In the genomic region with DNA sequence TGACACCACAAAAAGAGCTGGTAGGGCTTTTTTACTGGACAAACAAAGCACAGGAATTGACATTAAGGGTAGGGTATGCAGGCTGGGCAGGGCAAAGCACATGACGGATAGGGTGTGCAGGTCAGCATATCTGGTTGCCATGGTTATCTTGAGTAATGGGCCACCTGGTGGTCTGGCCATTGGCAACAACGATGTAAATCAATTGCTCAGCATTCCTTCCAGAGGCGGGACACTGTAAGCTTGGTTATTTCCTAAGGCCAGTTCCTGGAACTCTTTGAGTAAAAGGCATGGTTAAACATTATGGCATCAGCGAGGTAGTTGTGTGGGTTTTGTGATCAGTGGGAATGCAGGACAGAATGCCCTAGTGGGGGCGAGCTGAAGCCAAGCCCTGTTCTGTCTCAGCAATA, we compare ENCODE assay signal across 14 cellular contexts.
DNase-seq lines count a peak whose midpoint lies in the region; ATAC-seq and TF ChIP-seq lines count a peak whose summit lies in the region.
"Had no signal": no experiment of that assay in that cellular context is flagged by ENCODE, and none has a peak within 500 bp of the region (broad histone marks: within the 10 kb centered on the region; RNA-seq: fewer than 3 reads in every experiment).

No MANE protein-coding gene starts in this region.

- no peak for TF ChIP-seq CTCF in HCT116 (IDR thresholded peaks at IDR 0.05 in 2 of 3, conservative IDR thresholded peaks at IDR 0.05 in 1 of 3; ENCODE audit: borderline replicate concordance in 1 of 3, insufficient read depth in 1 of 3, low read depth in 2 of 3, low read length in 2 of 3)
- TF ChIP-seq CTCF in osteocyte (IDR thresholded peaks at IDR 0.05) = peak; percentile 33

- H3K4me2 ChIP-seq in HCT116 (ENCODE audit: low read length) = no peak overlapping the region

- H3K27ac Mint-ChIP-seq in osteocyte (ENCODE audit: unreplicated experiment) = peak overlapping the region; percentile 95
- H3K27ac Mint-ChIP-seq in CD4-positive, alpha-beta memory T cell = no peak overlapping the region
- H3K27ac Mint-ChIP-seq: CD4-positive, CD25-positive, alpha-beta regulatory T cell; naive B cell had no signal

- H3K36me3 Mint-ChIP-seq in osteocyte (ENCODE audit: unreplicated experiment) = no peaks in the 10 kb centered on the region
- H3K36me3 Mint-ChIP-seq in CD4-positive, alpha-beta memory T cell = no peaks in the 10 kb centered on the region
- H3K36me3 Mint-ChIP-seq: CD4-positive, CD25-positive, alpha-beta regulatory T cell; naive B cell had no signal

- no peak for TF ChIP-seq RAD21 in HCT116 (IDR thresholded peaks at IDR 0.05; ENCODE audit: low read depth)

- no peaks in the 10 kb centered on the region for H3K79me2 ChIP-seq in HCT116 (ENCODE audit: insufficient read depth, low read length)

- H3K4me3 ChIP-seq in HCT116 (replicated peaks in 1 of 2; ENCODE audit: low read depth in 1 of 2, low read length in 2 of 2) = no peak overlapping the region
- no peak overlapping the region for H3K4me3 ChIP-seq in adipocyte (ENCODE audit: low read length)
- no peak overlapping the region for H3K4me3 ChIP-seq in CD4-positive, alpha-beta memory T cell (ENCODE audit: low read length in 2 of 2)
- H3K4me3 ChIP-seq: heart left ventricle had no signal

- no peak overlapping the region for H3K27ac ChIP-seq in HCT116 (ENCODE audit: low read depth, low read length)
- no peak overlapping the region for H3K27ac ChIP-seq in CD4-positive, alpha-beta memory T cell (ENCODE audit: low read depth, low read length)
- H3K27ac ChIP-seq: heart left ventricle had no signal

- H3K4me3 Mint-ChIP-seq in osteocyte (ENCODE audit: unreplicated experiment) = peak overlapping the region; percentile 14
- H3K4me3 Mint-ChIP-seq in CD4-positive, alpha-beta memory T cell = no peak overlapping the region
- H3K4me3 Mint-ChIP-seq: CD4-positive, CD25-positive, alpha-beta regulatory T cell; naive B cell had no signal

- H3K9me2 ChIP-seq in HCT116 (ENCODE audit: insufficient read depth) = no peaks in the 10 kb centered on the region

- H3K9ac ChIP-seq in HCT116 (ENCODE audit: low read length) (no peak overlapping the region), adipocyte (ENCODE audit: low read length) (no peak overlapping the region)

- ATAC-seq in HCT116 (peak; percentile 25; the same call in 1 of the 2 replicates), GM18909 (IDR thresholded peaks at IDR 0.05; ENCODE audit: poor library complexity, unreplicated experiment) (no peak)

- H3K27me3 ChIP-seq in HCT116 (ENCODE audit: insufficient read depth, low read length) (no peaks in the 10 kb centered on the region), adipocyte (replicated peaks; ENCODE audit: control insufficient read depth, insufficient read depth, low read length) (no peaks in the 10 kb centered on the region)
- H3K27me3 ChIP-seq in CD4-positive, alpha-beta memory T cell (ENCODE audit: insufficient read depth, low read length) = no peaks in the 10 kb centered on the region
- H3K27me3 ChIP-seq: heart left ventricle had no signal

- H2AFZ ChIP-seq in HCT116 (ENCODE audit: low read depth, low read length, poor library complexity, severe bottlenecking) = no peak overlapping the region

- H3K4me1 Mint-ChIP-seq in osteocyte (ENCODE audit: unreplicated experiment) = peaks cover 64% of the 10 kb centered on the region
- peaks cover 0 to 2% (median 0%) of the 10 kb centered on the region in 4 donors for H3K4me1 Mint-ChIP-seq in CD4-positive, alpha-beta memory T cell
- H3K4me1 Mint-ChIP-seq: CD4-positive, CD25-positive, alpha-beta regulatory T cell; naive B cell had no signal

- intact Hi-C loops in HCT116 (cut with micrococcal nuclease) = no loop called here
- intact Hi-C loops in CD4-positive, alpha-beta memory T cell (cut with micrococcal nuclease) = no loop called here

- CTCF ChIA-PET in HCT116 (lab: Charles Lee) = no interaction called here
- CTCF ChIA-PET in CD4-positive, alpha-beta memory T cell (lab: Charles Lee; ENCODE audit: partially characterized antibody) = no interaction called here

- POLR2A ChIA-PET in HCT116 (lab: Charles Lee) = no interaction called here
- POLR2A ChIA-PET in CD4-positive, alpha-beta memory T cell (lab: Charles Lee; ENCODE audit: partially characterized antibody) = no interaction called here

- H3K36me3 ChIP-seq in HCT116 (ENCODE audit: control insufficient read depth in 1 of 2, insufficient read depth in 2 of 2, low read length in 2 of 2) = no peaks in the 10 kb centered on the region
- no peaks in the 10 kb centered on the region for H3K36me3 ChIP-seq in adipocyte (ENCODE audit: control insufficient read depth, insufficient read depth, low read length, severe bottlenecking)
- no peaks in the 10 kb centered on the region for H3K36me3 ChIP-seq in CD4-positive, alpha-beta memory T cell (ENCODE audit: insufficient read depth, low read length)
- H3K36me3 ChIP-seq: heart left ventricle had no signal

- peaks cover 0 to 3% of the 10 kb centered on the region in 2 experiments; a peak in 2 of 4 replicates for H3K4me1 ChIP-seq in HCT116 (ENCODE audit: control insufficient read depth in 1 of 2, insufficient read depth in 2 of 2, low read length in 2 of 2)
- H3K4me1 ChIP-seq in adipocyte (ENCODE audit: control insufficient read depth, insufficient read depth, low read length) = peaks cover 26% of the 10 kb centered on the region
- H3K4me1 ChIP-seq in CD4-positive, alpha-beta memory T cell (ENCODE audit: insufficient read depth, low read length) = no peaks in the 10 kb centered on the region

- RAD21 ChIA-PET in HCT116 (lab: Charles Lee; ENCODE audit: low non-redundant PET in 1 of 2, low total read pairs in 2 of 2, uncharacterized antibody in 2 of 2, unreplicated experiment in 2 of 2) = no interaction called here

- no peaks in the 10 kb centered on the region for H3K9me3 ChIP-seq in HCT116 (ENCODE audit: control insufficient read depth in 1 of 2, insufficient read depth in 1 of 2, low read depth in 1 of 2, low read length in 2 of 2)
- H3K9me3 ChIP-seq in adipocyte (ENCODE audit: control insufficient read depth, low read length) = no peaks in the 10 kb centered on the region
- H3K9me3 ChIP-seq in CD4-positive, alpha-beta memory T cell (ENCODE audit: control insufficient read depth in 1 of 2, low read length in 2 of 2) = no peaks in the 10 kb centered on the region

- no peak for TF ChIP-seq POLR2A in HCT116 (IDR thresholded peaks at IDR 0.05; ENCODE audit: borderline replicate concordance, extremely low read depth, insufficient read depth, insufficient read length)

- no TSS peak for BruUV-seq in HCT116 (replicated peaks; lab: Mats Ljungman, UMichigan)

- H3K27me3 Mint-ChIP-seq in osteocyte (ENCODE audit: unreplicated experiment) = no peaks in the 10 kb centered on the region
- H3K27me3 Mint-ChIP-seq in CD4-positive, alpha-beta memory T cell = no peaks in the 10 kb centered on the region
- H3K27me3 Mint-ChIP-seq: CD4-positive, CD25-positive, alpha-beta regulatory T cell; naive B cell had no signal

- no peaks in the 10 kb centered on the region for H3K9me3 Mint-ChIP-seq in osteocyte (ENCODE audit: unreplicated experiment)
- H3K9me3 Mint-ChIP-seq in CD4-positive, alpha-beta memory T cell = peaks cover 0 to 6% (median 0%) of the 10 kb centered on the region in 8 donors

- H4K20me1 ChIP-seq in HCT116 (ENCODE audit: insufficient read depth) = no peaks in the 10 kb centered on the region

- peak; percentile 6 for DNase-seq in HCT116 (ENCODE audit: low read depth, low spot score)
- DNase-seq in adipocyte (ENCODE audit: low read depth) = peak; percentile 81
- peak; percentile 63 for DNase-seq in iPS DF 19.7 (ENCODE audit: low read depth, low spot score)
- DNase-seq in osteocyte (ENCODE audit: extremely low spot score, unreplicated experiment) = no peak
- DNase-seq in activated T-cell treated with anti-CD3 and anti-CD28 coated beads, Interleukin-2, amount 50 U/mL, for 1 hour = no peak
- no peak for DNase-seq in stimulated activated CD4-positive, alpha-beta T cell treated with anti-CD3 and anti-CD28 coated beads, Interleukin-15, amount 100 ng/mL, for 24 hours
- DNase-seq in CD4-positive, alpha-beta memory T cell = no peak
- DNase-seq: activated T-cell treated with anti-CD3 and anti-CD28 coated beads, Interleukin-2, amount 50 U/mL, for 48 hours; CD4-positive, CD25-positive, alpha-beta regulatory T cell; heart left ventricle; naive B cell; NCI-H1930; stimulated activated CD4-positive, alpha-beta T cell treated with anti-CD3 and anti-CD28 coated beads, Interleukin-2, amount 100 ng/mL, for 48 hours had no signal

TF ChIP-seq in HCT116, 20 proteins besides CTCF, POLR2A, EP300 and RAD21:
- TF ChIP-seq TCF7L2 (IDR thresholded peaks at IDR 0.05; ENCODE audit: borderline replicate concordance, extremely low read depth, insufficient read depth, insufficient read length) = no peak
- TF ChIP-seq EZH2 (IDR thresholded peaks at IDR 0.05) = no peak
- no peak for TF ChIP-seq JUND (IDR thresholded peaks at IDR 0.05)
- TF ChIP-seq POLR2AphosphoS5 (IDR thresholded peaks at IDR 0.05; ENCODE audit: low read depth, low read length) = no peak
- no peak for TF ChIP-seq ZNF274 (IDR thresholded peaks at IDR 0.05; ENCODE audit: low read depth, low read length)
- TF ChIP-seq CEBPB (IDR thresholded peaks at IDR 0.05; ENCODE audit: low read depth) = no peak
- no peak for TF ChIP-seq FOSL1 (IDR thresholded peaks at IDR 0.05; ENCODE audit: low read depth)
- TF ChIP-seq, protein P1, sequence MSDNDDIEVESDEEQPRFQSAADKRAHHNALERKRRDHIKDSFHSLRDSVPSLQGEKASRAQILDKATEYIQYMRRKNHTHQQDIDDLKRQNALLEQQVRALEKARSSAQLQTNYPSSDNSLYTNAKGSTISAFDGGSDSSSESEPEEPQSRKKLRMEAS (IDR thresholded peaks at IDR 0.05) = no peak

Comparison
In these comparisons a context has a peak if more than half of its experiments do, and no peak if none do; other contexts are left out.
1. DNase-seq: peak in HCT116 (single experiment), adipocyte (single experiment) and iPS DF 19.7 (single experiment); none in osteocyte (single experiment), activated T-cell treated with anti-CD3 and anti-CD28 coated beads, Interleukin-2, amount 50 U/mL, for 1 hour (single experiment), stimulated activated CD4-positive, alpha-beta T cell treated with anti-CD3 and anti-CD28 coated beads, Interleukin-15, amount 100 ng/mL, for 24 hours (single experiment) and CD4-positive, alpha-beta memory T cell (0 of 5).